ENCODE assay signal across 37 cellular contexts in genomic region chr13:100029930-100030329, GRCh38. TPM values are rescaled to one million over a fixed set of nuclear protein-coding genes. Genes with fewer than 3 reads are reported as not detected.
"Had no signal": no experiment of that assay in that cellular context is flagged by ENCODE, and none has a peak within 500 bp of the region (broad histone marks: within the 10 kb centered on the region; RNA-seq: fewer than 3 reads in every experiment).

No MANE protein-coding gene starts in this region.

- ATAC-seq: activated CD8-positive, alpha-beta T cell treated with anti-CD3 and anti-CD28 coated beads for 36 hours; activated naive CD4-positive, alpha-beta T cell treated with anti-CD3 and anti-CD28 coated beads, Interleukin-2, amount 50 U/mL, for 72 hours; activated T-cell treated with anti-CD3 and anti-CD28 coated beads, Interleukin-2, amount 50 U/mL, for 4 hours; activated T-cell treated with anti-CD3 and anti-CD28 coated beads, Interleukin-2, amount 50 U/mL, for 72 hours; activated T-helper 17 cell treated with anti-CD3 and anti-CD28 coated beads, Interleukin-2, amount 50 U/mL, for 72 hours; body of pancreas had no signal

- DNase-seq: activated B cell treated with CpG ODN at 0.5 μM for 24 hours; activated CD4-positive, alpha-beta memory T cell treated with anti-CD3 and anti-CD28 coated beads for 36 hours; activated CD4-positive, alpha-beta T cell treated with anti-CD3 and anti-CD28 coated beads for 4 hours; activated CD4-positive, alpha-beta T cell treated with anti-CD3 and anti-CD28 coated beads, Interleukin-2, amount 10 ng/mL, durations not matched to agents 24 days and 14 days; activated CD4-positive, alpha-beta T cell treated with anti-CD3 and anti-CD28 coated beads, Interleukin-2, amount 50 U/mL, for 1 hour; activated CD4-positive, alpha-beta T cell treated with anti-CD3 and anti-CD28 coated beads, Interleukin-2, amount 50 U/mL, for 4 hours; activated CD4-positive, CD25-positive, alpha-beta regulatory T cell treated with anti-CD3 and anti-CD28 coated beads, Interleukin-2, amount 50 U/mL, for 72 hours; activated CD8-positive, alpha-beta memory T cell treated with anti-CD3 and anti-CD28 coated beads, Interleukin-2, amount 50 U/mL, for 4 hours; activated CD8-positive, alpha-beta T cell treated with anti-CD3 and anti-CD28 coated beads for 36 hours; activated effector memory CD4-positive, alpha-beta T cell treated with anti-CD3 and anti-CD28 coated beads, Interleukin-2, amount 50 U/mL, for 16 hours; activated gamma-delta T cell treated with Interleukin-2 at 50 U/mL for 16 hours; activated naive CD4-positive, alpha-beta T cell; activated naive CD4-positive, alpha-beta T cell treated with anti-CD3 and anti-CD28 coated beads for 36 hours; activated naive CD4-positive, alpha-beta T cell treated with anti-CD3 and anti-CD28 coated beads, Interleukin-2, amount 50 U/mL, for 16 hours; activated naive CD8-positive, alpha-beta T cell treated with anti-CD3 and anti-CD28 coated beads for 36 hours; activated T-cell treated with anti-CD3 and anti-CD28 coated beads for 4 hours; activated T-cell treated with anti-CD3 and anti-CD28 coated beads, Interleukin-2, amount 50 U/mL, for 1 hour; activated T-cell treated with anti-CD3 and anti-CD28 coated beads, Interleukin-2, amount 50 U/mL, for 4 hours; activated T-cell treated with anti-CD3 and anti-CD28 coated beads, Interleukin-2, amount 50 U/mL, for 72 hours; adrenal gland; amniotic stem cell; aorta; body of pancreas; brain microvascular endothelial cell; central memory CD4-positive, alpha-beta T cell; T-helper 1 cell; T-helper 2 cell; T-helper 9 cell had no signal

- H3K27ac ChIP-seq: adrenal gland, body of pancreas, brain microvascular endothelial cell, breast epithelium, VCaP had no signal

- H3K4me3 ChIP-seq: adrenal gland, body of pancreas, breast epithelium had no signal

- FAIRE-seq: astrocyte, TTC549 had no signal

- H3K36me3 ChIP-seq: adrenal gland, brain microvascular endothelial cell, breast epithelium had no signal

- H3K9me3 ChIP-seq: adrenal gland, body of pancreas, breast epithelium had no signal

- H3K4me1 ChIP-seq: adrenal gland, body of pancreas, breast epithelium had no signal

- H3K27me3 ChIP-seq: body of pancreas, brain microvascular endothelial cell, breast epithelium had no signal

RNA-seq across cellular contexts. Expression of gene ZIC2, which starts 48.3 kb away (rescaled TPM):
- total RNA-seq: activated B cell treated with CpG ODN at 0.5 μM for 24 hours; activated CD4-positive, alpha-beta memory T cell treated with anti-CD3 and anti-CD28 coated beads for 36 hours; activated CD4-positive, alpha-beta T cell treated with anti-CD3 and anti-CD28 coated beads, Interleukin-2, amount 10 ng/mL, durations not matched to agents 24 days and 14 days; activated CD8-positive, alpha-beta memory T cell treated with anti-CD3 and anti-CD28 coated beads for 36 hours; activated CD8-positive, alpha-beta T cell treated with anti-CD3 and anti-CD28 coated beads for 36 hours; activated naive CD4-positive, alpha-beta T cell treated with anti-CD3 and anti-CD28 coated beads for 36 hours; activated naive CD8-positive, alpha-beta T cell treated with anti-CD3 and anti-CD28 coated beads for 36 hours; aorta; body of pancreas; cardiac septum had no signal
- polyA plus RNA-seq: adrenal gland had no signal

RNA-seq across cellular contexts. Expression of gene ZIC5, which starts 58.4 kb away (rescaled TPM):
- total RNA-seq: activated B cell treated with CpG ODN at 0.5 μM for 24 hours; activated CD4-positive, alpha-beta memory T cell treated with anti-CD3 and anti-CD28 coated beads for 36 hours; activated CD4-positive, alpha-beta T cell treated with anti-CD3 and anti-CD28 coated beads, Interleukin-2, amount 10 ng/mL, durations not matched to agents 24 days and 14 days; activated CD8-positive, alpha-beta memory T cell treated with anti-CD3 and anti-CD28 coated beads for 36 hours; activated CD8-positive, alpha-beta T cell treated with anti-CD3 and anti-CD28 coated beads for 36 hours; activated naive CD4-positive, alpha-beta T cell treated with anti-CD3 and anti-CD28 coated beads for 36 hours; activated naive CD4-positive, alpha-beta T cell treated with anti-CD3 and anti-CD28 coated beads, Interleukin-2, amount 50 U/mL, for 72 hours; activated naive CD8-positive, alpha-beta T cell treated with anti-CD3 and anti-CD28 coated beads for 36 hours; activated T-cell treated with anti-CD3 and anti-CD28 coated beads, Interleukin-2, amount 50 U/mL, for 4 hours; activated T-cell treated with anti-CD3 and anti-CD28 coated beads, Interleukin-2, amount 50 U/mL, for 72 hours; activated T-helper 1 cell treated with anti-CD3 and anti-CD28 coated beads, Interleukin-12 subunit alpha, Interleukin-12 subunit beta, Interleukin-2, Interleukin-4 antibody, amounts not matched to agents 30 ng/mL and 10 ng/mL and 1 ng/mL, durations not matched to agents 14 hours and 24 hours and 36 hours; aorta; body of pancreas; breast epithelium had no signal
- polyA plus RNA-seq: adrenal gland had no signal
